Comparison of ENCODE assay signal across 9 cellular contexts in genomic region chr5:57302164-57302563, GRCh38.
A peak's percentile ranks its signal among the peaks of the same experiment; 100 is the strongest.
DNase-seq lines count a peak whose midpoint lies in the region; ATAC-seq and TF ChIP-seq lines count a peak whose summit lies in the region.
"Had no signal": no experiment of that assay in that cellular context is flagged by ENCODE, and none has a peak within 500 bp of the region (broad histone marks: within the 10 kb centered on the region; RNA-seq: fewer than 3 reads in every experiment).

No MANE protein-coding gene starts in this region.

- no CpG with 5 or more reads among the region's 6 CpGs for WGBS in H9 (ENCODE audit: extremely low coverage, insufficient read length, low lambda C conversion rate)

- H2BK20ac ChIP-seq in H9 (ENCODE audit: low read depth, low read length, poor library complexity, severe bottlenecking): no peak overlapping the region

- CTCF ChIA-PET in activated CD8-positive, alpha-beta T cell treated with anti-CD3 and anti-CD28 coated beads for 36 hours (lab: Charles Lee): interaction anchor here (1.2 to 1.9 kb wide), 3 partner anchors 15 to 477 kb away, joined by 3 to 5 read pairs (median 4); no protein-coding TSS in a partner anchor
- CTCF ChIA-PET in activated CD8-positive, alpha-beta T cell treated with anti-CD3 and anti-CD28 coated beads, Interleukin-2, amount 10 ng/mL, durations not matched to agents 7 days and 5 days (lab: Charles Lee): interaction anchor here (0.7 to 2.2 kb wide), 2 partner anchors 14 to 197 kb away, joined by 3 to 10 read pairs; no protein-coding TSS in a partner anchor

- no peaks in the 10 kb centered on the region for H3K27me3 ChIP-seq in H9 (ENCODE audit: insufficient read depth, low read length)
- no peaks in the 10 kb centered on the region for H3K27me3 ChIP-seq in left ventricle myocardium inferior (ENCODE audit: low read depth)

- intact Hi-C loops in activated CD8-positive, alpha-beta T cell treated with anti-CD3 and anti-CD28 coated beads for 36 hours (cut with micrococcal nuclease): no loop called here
- intact Hi-C loops in left ventricle myocardium inferior (cut with micrococcal nuclease): no loop called here

- H3K4ac ChIP-seq in H9 (ENCODE audit: low read depth, low read length): no peak overlapping the region

- H3K4me3 Mint-ChIP-seq in activated CD8-positive, alpha-beta T cell treated with anti-CD3 and anti-CD28 coated beads for 36 hours: no peak overlapping the region
- no peak overlapping the region for H3K4me3 Mint-ChIP-seq in activated CD8-positive, alpha-beta T cell treated with anti-CD3 and anti-CD28 coated beads, Interleukin-2, amount 10 ng/mL, durations not matched to agents 7 days and 5 days
- H3K4me3 Mint-ChIP-seq in H9: no peak overlapping the region

- H3K56ac ChIP-seq in H9 (ENCODE audit: insufficient read length, low read depth, low read length): no peak overlapping the region

- H2BK12ac ChIP-seq in H9 (ENCODE audit: insufficient read length, low read depth, low read length): no peak overlapping the region

- no peak overlapping the region for H4K5ac ChIP-seq in H9 (ENCODE audit: insufficient read length, low read depth, low read length)

- no peak overlapping the region for H2AK5ac ChIP-seq in H9 (ENCODE audit: insufficient read length, low read length)

- no peaks in the 10 kb centered on the region for H3K79me2 ChIP-seq in H9 (ENCODE audit: insufficient read depth, low read length)

- H2BK15ac ChIP-seq in H9 (ENCODE audit: low read depth, low read length): no peak overlapping the region

- POLR2A ChIA-PET in activated CD8-positive, alpha-beta T cell treated with anti-CD3 and anti-CD28 coated beads for 36 hours (lab: Charles Lee): no interaction called here
- POLR2A ChIA-PET in activated CD8-positive, alpha-beta T cell treated with anti-CD3 and anti-CD28 coated beads, Interleukin-2, amount 10 ng/mL, durations not matched to agents 7 days and 5 days (lab: Charles Lee): no interaction called here

- no peak for TF ChIP-seq CTCF in activated CD8-positive, alpha-beta T cell treated with anti-CD3 and anti-CD28 coated beads for 36 hours (IDR thresholded peaks at IDR 0.05)
- no peak for TF ChIP-seq CTCF in cardiac fibroblast (IDR thresholded peaks at IDR 0.05; ENCODE audit: low read depth, low read length)
- TF ChIP-seq CTCF in H9 (conservative IDR thresholded peaks at IDR 0.05): no peak
- TF ChIP-seq CTCF in left ventricle myocardium inferior (IDR thresholded peaks at IDR 0.05; ENCODE audit: borderline replicate concordance): no peak

- H3K4me1 ChIP-seq in H9 (ENCODE audit: insufficient read depth, low read length): no peaks in the 10 kb centered on the region
- H3K4me1 ChIP-seq in left ventricle myocardium inferior: peaks cover 11% of the 10 kb centered on the region

- peak; percentile 63 for ATAC-seq in activated CD8-positive, alpha-beta T cell treated with anti-CD3 and anti-CD28 coated beads for 36 hours
- ATAC-seq in activated CD8-positive, alpha-beta T cell treated with anti-CD3 and anti-CD28 coated beads, Interleukin-2, amount 10 ng/mL, durations not matched to agents 7 days and 5 days: no peak

- no peak overlapping the region for H3K14ac ChIP-seq in H9 (ENCODE audit: insufficient read depth, low read length)

- H3K4me3 ChIP-seq in cardiac fibroblast (replicated peaks in 1 of 2; ENCODE audit: low read depth in 2 of 2, low read length in 2 of 2) (no peak overlapping the region), left ventricle myocardium inferior (no peak overlapping the region)
- H3K4me3 ChIP-seq: skin epidermis had no signal

- no peak overlapping the region for H4K8ac ChIP-seq in H9 (replicated peaks; ENCODE audit: insufficient read length, low read depth, low read length)

- H3K4me2 ChIP-seq in H9 (ENCODE audit: insufficient read depth, insufficient read length, low read length): no peak overlapping the region

- H3K9me3 Mint-ChIP-seq in activated CD8-positive, alpha-beta T cell treated with anti-CD3 and anti-CD28 coated beads for 36 hours: peaks cover 2% of the 10 kb centered on the region
- H3K9me3 Mint-ChIP-seq in activated CD8-positive, alpha-beta T cell treated with anti-CD3 and anti-CD28 coated beads, Interleukin-2, amount 10 ng/mL, durations not matched to agents 7 days and 5 days (ENCODE audit: insufficient read depth): no peaks in the 10 kb centered on the region
- peaks cover 16 to 17% of the 10 kb centered on the region in 2 experiments for H3K9me3 Mint-ChIP-seq in H9

- H3K27ac Mint-ChIP-seq in activated CD8-positive, alpha-beta T cell treated with anti-CD3 and anti-CD28 coated beads for 36 hours: peak overlapping the region; percentile 0
- no peak overlapping the region for H3K27ac Mint-ChIP-seq in activated CD8-positive, alpha-beta T cell treated with anti-CD3 and anti-CD28 coated beads, Interleukin-2, amount 10 ng/mL, durations not matched to agents 7 days and 5 days
- no peak overlapping the region for H3K27ac Mint-ChIP-seq in H9

- H3K4me1 Mint-ChIP-seq in activated CD8-positive, alpha-beta T cell treated with anti-CD3 and anti-CD28 coated beads for 36 hours (ENCODE audit: low read depth): peaks cover 36% of the 10 kb centered on the region
- H3K4me1 Mint-ChIP-seq in activated CD8-positive, alpha-beta T cell treated with anti-CD3 and anti-CD28 coated beads, Interleukin-2, amount 10 ng/mL, durations not matched to agents 7 days and 5 days (ENCODE audit: low read depth): peaks cover 13% of the 10 kb centered on the region
- H3K4me1 Mint-ChIP-seq in H9: peaks cover 8 to 9% of the 10 kb centered on the region in 2 experiments

- no peaks in the 10 kb centered on the region for H3K79me1 ChIP-seq in H9 (ENCODE audit: insufficient read depth, low read depth, low read length, poor library complexity, severe bottlenecking)

- no peak overlapping the region for H3K23ac ChIP-seq in H9 (ENCODE audit: insufficient read length, low read depth, low read length)

- no peak overlapping the region for H2BK5ac ChIP-seq in H9 (ENCODE audit: insufficient read length, low read length)

- no peaks in the 10 kb centered on the region for H4K20me1 ChIP-seq in H9 (ENCODE audit: control insufficient read depth, insufficient read depth, insufficient read length)

- H3K23me2 ChIP-seq in H9 (ENCODE audit: insufficient read length, low read depth, low read length, poor library complexity, severe bottlenecking): no peaks in the 10 kb centered on the region

- no peak overlapping the region for H2AFZ ChIP-seq in H9 (ENCODE audit: low read length)

- no peaks in the 10 kb centered on the region for H3K27me3 Mint-ChIP-seq in activated CD8-positive, alpha-beta T cell treated with anti-CD3 and anti-CD28 coated beads for 36 hours
- H3K27me3 Mint-ChIP-seq in activated CD8-positive, alpha-beta T cell treated with anti-CD3 and anti-CD28 coated beads, Interleukin-2, amount 10 ng/mL, durations not matched to agents 7 days and 5 days (ENCODE audit: low read depth): peaks cover 5% of the 10 kb centered on the region
- H3K27me3 Mint-ChIP-seq in H9 (ENCODE audit: low read depth): no peaks in the 10 kb centered on the region; the same call in 1 of the 2 replicates

- H4K91ac ChIP-seq in H9 (ENCODE audit: insufficient read length, low read depth, low read length): no peak overlapping the region

- H3K9me3 ChIP-seq in H9 (ENCODE audit: control insufficient read depth, low read depth, low read length): peaks cover 4% of the 10 kb centered on the region
- peaks cover 14% of the 10 kb centered on the region for H3K9me3 ChIP-seq in left ventricle myocardium inferior (replicated peaks)

- H3K36me3 ChIP-seq in left ventricle myocardium inferior: no peaks in the 10 kb centered on the region

- no peaks in the 10 kb centered on the region for H3K36me3 Mint-ChIP-seq in activated CD8-positive, alpha-beta T cell treated with anti-CD3 and anti-CD28 coated beads for 36 hours (ENCODE audit: low read depth)
- no peaks in the 10 kb centered on the region for H3K36me3 Mint-ChIP-seq in activated CD8-positive, alpha-beta T cell treated with anti-CD3 and anti-CD28 coated beads, Interleukin-2, amount 10 ng/mL, durations not matched to agents 7 days and 5 days (ENCODE audit: low read depth)
- H3K36me3 Mint-ChIP-seq in H9 (ENCODE audit: insufficient read depth in 1 of 3, low read depth in 3 of 3): peaks cover 0 to 9% (median 0%) of the 10 kb centered on the region in 3 experiments; a peak in 4 of 7 replicates

- H2BK120ac ChIP-seq in H9 (ENCODE audit: low read depth, low read length, poor library complexity, severe bottlenecking): no peak overlapping the region

- no peak overlapping the region for H3K18ac ChIP-seq in H9 (ENCODE audit: insufficient read length, low read depth, low read length)

- peak; percentile 81 for DNase-seq in activated CD8-positive, alpha-beta T cell treated with anti-CD3 and anti-CD28 coated beads for 36 hours
- DNase-seq in activated CD8-positive, alpha-beta T cell treated with anti-CD3 and anti-CD28 coated beads, Interleukin-2, amount 10 ng/mL, durations not matched to agents 7 days and 5 days: no peak
- DNase-seq in NCI-H1048 (lab: John Stamatoyannopoulos, UW): peak; percentile 12
- peak; percentile 40 to 64 for DNase-seq in cardiac fibroblast (ENCODE audit: low read depth in 2 of 2)
- DNase-seq in stimulated activated CD8-positive, alpha-beta memory T cell treated with anti-CD3 and anti-CD28 coated beads, Interleukin-4, amount 100 ng/mL, for 48 hours: peak; percentile 69
- no peak for DNase-seq in H9
- DNase-seq in superior temporal gyrus (ENCODE audit: extremely low spot score): no peak
- DNase-seq in left ventricle myocardium inferior: no peak

- no peak overlapping the region for H3T11ph ChIP-seq in H9 (ENCODE audit: low read length)

- no peak overlapping the region for H3K9ac ChIP-seq in H9 (ENCODE audit: extremely low read depth, insufficient read length, low read length)

- H3K27ac ChIP-seq in H9 (ENCODE audit: insufficient read length, low read depth, low read length) (no peak overlapping the region), left ventricle myocardium inferior (replicated peaks) (no peak overlapping the region)
- H3K27ac ChIP-seq: skin epidermis had no signal

Comparison
In these comparisons a context has a peak if more than half of its experiments do, and no peak if none do; other contexts are left out.
1. DNase-seq: peak in activated CD8-positive, alpha-beta T cell treated with anti-CD3 and anti-CD28 coated beads for 36 hours (single experiment), NCI-H1048 (single experiment), cardiac fibroblast (2 of 2) and stimulated activated CD8-positive, alpha-beta memory T cell treated with anti-CD3 and anti-CD28 coated beads, Interleukin-4, amount 100 ng/mL, for 48 hours (single experiment); none in activated CD8-positive, alpha-beta T cell treated with anti-CD3 and anti-CD28 coated beads, Interleukin-2, amount 10 ng/mL, durations not matched to agents 7 days and 5 days (single experiment), H9 (single experiment), superior temporal gyrus (single experiment) and left ventricle myocardium inferior (single experiment).